17 cellular contexts compared by ENCODE assay signal in the genomic region with DNA sequence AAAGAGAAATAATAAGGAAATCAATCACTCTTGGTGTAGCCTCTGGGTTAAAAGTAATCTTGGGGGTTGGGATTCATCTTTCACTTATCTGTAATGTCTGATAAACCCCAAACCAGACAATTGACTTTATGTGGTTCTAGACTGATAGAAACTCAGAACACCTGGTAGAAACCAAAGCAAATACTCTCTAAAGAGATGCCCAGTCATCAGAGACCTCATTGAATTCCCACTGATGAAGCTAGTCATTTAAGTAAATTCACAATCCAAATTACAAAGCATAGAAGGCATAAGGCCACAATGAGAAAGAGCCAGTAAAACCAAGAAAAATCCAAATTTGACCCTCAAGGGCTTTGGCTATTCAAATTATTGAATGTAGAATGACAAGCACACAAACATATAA.
A peak's percentile ranks its signal among the peaks of the same experiment; 100 is the strongest.
DNase-seq lines count a peak whose midpoint lies in the region; ATAC-seq lines count a peak whose summit lies in the region.
"Had no signal": no experiment of that assay in that cellular context is flagged by ENCODE, and none has a peak within 500 bp of the region (broad histone marks: within the 10 kb centered on the region; RNA-seq: fewer than 3 reads in every experiment).

No MANE protein-coding gene starts in this region.

- peak; percentile 65 for ATAC-seq in GM18909 (IDR thresholded peaks at IDR 0.05; ENCODE audit: poor library complexity, unreplicated experiment)
- peak; percentile 37 for ATAC-seq in GM21619 (IDR thresholded peaks at IDR 0.05; ENCODE audit: unreplicated experiment)
- ATAC-seq in HG03095 (IDR thresholded peaks at IDR 0.05; ENCODE audit: unreplicated experiment), result peak; percentile 45
- ATAC-seq in stimulated activated memory B cell treated with anti-CD40 and anti-IgM and Interleukin-4, amounts not matched to agents 10 μg/mL and 1 μg/mL and 100 μg/mL, for 72 hours, result peak; percentile 28
- ATAC-seq: activated CD4-positive, alpha-beta T cell treated with anti-CD3 and anti-CD28 coated beads for 36 hours; left ventricle myocardium superior had no signal

- no peaks in the 10 kb centered on the region for H3K9me3 Mint-ChIP-seq in stimulated activated memory B cell treated with anti-CD40 and anti-IgM and Interleukin-4, amounts not matched to agents 10 μg/mL and 1 μg/mL and 100 μg/mL, for 72 hours
- H3K9me3 Mint-ChIP-seq: activated naive CD8-positive, alpha-beta T cell treated with anti-CD3 and anti-CD28 coated beads, Interleukin-2, amount 10 ng/mL, durations not matched to agents 7 days and 5 days had no signal

- H3K36me3 Mint-ChIP-seq in stimulated activated memory B cell treated with anti-CD40 and anti-IgM and Interleukin-4, amounts not matched to agents 10 μg/mL and 1 μg/mL and 100 μg/mL, for 72 hours, result no peaks in the 10 kb centered on the region
- H3K36me3 Mint-ChIP-seq: activated naive CD8-positive, alpha-beta T cell treated with anti-CD3 and anti-CD28 coated beads, Interleukin-2, amount 10 ng/mL, durations not matched to agents 7 days and 5 days had no signal

- no peak for DNase-seq in HUDEP-2 (lab: John Stamatoyannopoulos, UW; ENCODE audit: unreplicated experiment in 76 of 76)
- no peak for DNase-seq in SHP77 treated with DMSO at 0.1 percent for 48 hours (lab: John Stamatoyannopoulos, UW)
- DNase-seq in stimulated activated CD4-positive, alpha-beta T cell treated with anti-CD3 and anti-CD28 coated beads, Interleukin-1b, Interleukin-23, amount 100 ng/mL, for 48 hours, result no peak
- DNase-seq: activated CD4-positive, alpha-beta T cell treated with anti-CD3 and anti-CD28 coated beads for 36 hours; activated naive CD8-positive, alpha-beta T cell treated with anti-CD3 and anti-CD28 coated beads, Interleukin-2, amount 10 ng/mL, durations not matched to agents 7 days and 5 days; activated T-cell treated with anti-CD3 and anti-CD28 coated beads, Interleukin-2, amount 50 U/mL, for 1 hour; BE2C; DMS 273 treated with DMSO at 0.1 percent for 48 hours; effector CD8-positive, alpha-beta T cell; left ventricle myocardium superior; NCI-H2029; NCI-H82 had no signal

- no peaks in the 10 kb centered on the region for H3K27me3 Mint-ChIP-seq in stimulated activated memory B cell treated with anti-CD40 and anti-IgM and Interleukin-4, amounts not matched to agents 10 μg/mL and 1 μg/mL and 100 μg/mL, for 72 hours
- H3K27me3 Mint-ChIP-seq: progenitor cell of endocrine pancreas had no signal

- H3K27ac Mint-ChIP-seq in stimulated activated memory B cell treated with anti-CD40 and anti-IgM and Interleukin-4, amounts not matched to agents 10 μg/mL and 1 μg/mL and 100 μg/mL, for 72 hours, result no peak overlapping the region
- H3K27ac Mint-ChIP-seq: activated CD4-positive, alpha-beta T cell treated with anti-CD3 and anti-CD28 coated beads for 36 hours; activated naive CD8-positive, alpha-beta T cell treated with anti-CD3 and anti-CD28 coated beads, Interleukin-2, amount 10 ng/mL, durations not matched to agents 7 days and 5 days; progenitor cell of endocrine pancreas had no signal

- H3K4me1 Mint-ChIP-seq in stimulated activated memory B cell treated with anti-CD40 and anti-IgM and Interleukin-4, amounts not matched to agents 10 μg/mL and 1 μg/mL and 100 μg/mL, for 72 hours, result peaks cover 50% of the 10 kb centered on the region
- H3K4me1 Mint-ChIP-seq: activated CD4-positive, alpha-beta T cell treated with anti-CD3 and anti-CD28 coated beads for 36 hours; activated naive CD8-positive, alpha-beta T cell treated with anti-CD3 and anti-CD28 coated beads, Interleukin-2, amount 10 ng/mL, durations not matched to agents 7 days and 5 days had no signal

- H3K4me3 Mint-ChIP-seq in stimulated activated memory B cell treated with anti-CD40 and anti-IgM and Interleukin-4, amounts not matched to agents 10 μg/mL and 1 μg/mL and 100 μg/mL, for 72 hours, result no peak overlapping the region
- H3K4me3 Mint-ChIP-seq: activated CD4-positive, alpha-beta T cell treated with anti-CD3 and anti-CD28 coated beads for 36 hours; activated naive CD8-positive, alpha-beta T cell treated with anti-CD3 and anti-CD28 coated beads, Interleukin-2, amount 10 ng/mL, durations not matched to agents 7 days and 5 days had no signal
